Comparison of ENCODE assay signal across 8 cellular contexts in the genomic region with DNA sequence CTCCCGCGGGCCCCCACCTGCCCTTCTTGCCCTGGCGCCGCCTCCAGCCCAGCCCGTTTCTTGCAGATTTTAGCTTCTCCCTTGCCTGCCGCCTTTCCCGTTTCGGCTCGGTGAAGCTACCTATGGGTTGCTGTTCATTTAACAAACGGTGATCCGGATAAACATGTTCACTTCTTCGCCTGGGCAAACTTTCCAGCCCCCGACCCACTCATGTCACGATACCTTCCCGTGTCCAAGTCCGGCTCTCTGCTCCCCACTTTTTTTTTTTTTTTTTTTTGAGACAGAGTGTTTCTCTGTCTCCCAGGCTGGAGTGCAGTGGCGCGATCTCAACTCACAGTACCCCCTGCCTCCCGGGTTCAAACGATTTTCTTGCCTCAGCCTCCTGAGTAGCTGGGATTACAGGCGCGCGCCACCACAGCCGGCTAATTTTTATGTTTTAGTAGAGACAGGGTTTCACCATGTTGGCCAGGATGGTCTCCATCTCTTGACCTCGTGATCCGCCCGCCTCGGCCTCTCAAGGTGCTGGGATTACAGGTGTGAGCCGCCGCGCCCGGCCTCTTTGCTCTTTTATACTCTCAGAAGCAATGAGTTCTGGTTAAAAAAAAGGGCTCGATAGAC. TPM values are rescaled to one million over a fixed set of nuclear protein-coding genes. Genes with fewer than 3 reads are reported as not detected.
DNase-seq lines count a peak whose midpoint lies in the region; ATAC-seq, FAIRE-seq and TF ChIP-seq lines count a peak whose summit lies in the region.

No MANE protein-coding gene starts in this region.

- POLR2A ChIA-PET in AG04449 (lab: Yijun Ruan, JAX) = interaction anchor here (1.2 to 1.6 kb wide), 8 partner anchors 25 to 296 kb away, joined by 3 to 7 read pairs (median 4); no protein-coding TSS in a partner anchor

- H3K36me3 Mint-ChIP-seq in naive B cell = no peaks in the 10 kb centered on the region

- no peaks in the 10 kb centered on the region for H3K9me3 ChIP-seq in duodenal mucosa (ENCODE audit: control insufficient read depth in 1 of 2, low read length in 2 of 2)

- peak overlapping the region; percentile 77 to 98 for H3K9ac ChIP-seq in duodenal mucosa (ENCODE audit: low read depth in 1 of 2, low read length in 2 of 2)

- peak overlapping the region; percentile 96 to 99 (median 98) for H3K27ac Mint-ChIP-seq in naive B cell

- peak overlapping the region; percentile 84 to 96 (median 92) for H3K4me3 Mint-ChIP-seq in naive B cell

- no peaks in the 10 kb centered on the region for H3K36me3 ChIP-seq in duodenal mucosa (ENCODE audit: control insufficient read depth in 1 of 2, insufficient read depth in 2 of 2, low read length in 2 of 2)

- DNase-seq in AG04449 (ENCODE audit: low read depth, low spot score) (no peak), LNCaP clone FGC (ENCODE audit: low read depth) (peak; percentile 67), naive B cell (no peak), frontal cortex (ENCODE audit: low spot score in 2 of 2) (no peak), GM12891 (ENCODE audit: insufficient read length, low spot score) (no peak)

- no peak for TF ChIP-seq POLR2A in GM12891 (IDR thresholded peaks at IDR 0.05; ENCODE audit: low read depth, low read length)

- peak overlapping the region; percentile 74 for H3K27ac ChIP-seq in duodenal mucosa (ENCODE audit: low read depth, low read length)

- H3K27me3 ChIP-seq in duodenal mucosa (ENCODE audit: control insufficient read depth in 1 of 2, insufficient read depth in 2 of 2, low read length in 2 of 2) = no peaks in the 10 kb centered on the region

- H3K4me1 ChIP-seq in duodenal mucosa (ENCODE audit: control insufficient read depth in 1 of 2, insufficient read depth in 2 of 2, low read length in 2 of 2) = peaks cover 12 to 19% of the 10 kb centered on the region in 2 donors

- H3K4me3 ChIP-seq in AG04449 (ENCODE audit: low read depth, low read length) (peak overlapping the region; percentile 69), LNCaP clone FGC (ENCODE audit: low read depth, low read length) (peak overlapping the region; percentile 62), duodenal mucosa (ENCODE audit: low read depth in 1 of 2, low read length in 2 of 2) (peak overlapping the region; percentile 82 to 84)

- TF ChIP-seq CTCF in AG04449 (IDR thresholded peaks at IDR 0.05; ENCODE audit: insufficient read depth, low read length, missing control alignments) (no peak), LNCaP clone FGC (IDR thresholded peaks at IDR 0.05; ENCODE audit: control insufficient read depth, extremely low read depth, insufficient read depth) (0 out of 2 replicates have a peak, but pooled peaks have one; percentile 8)

- no peaks in the 10 kb centered on the region for H3K27me3 Mint-ChIP-seq in naive B cell

- no peak for ATAC-seq in naive B cell (ENCODE audit: low read depth in 2 of 2)
- no peak for ATAC-seq in HG03565 (IDR thresholded peaks at IDR 0.05; ENCODE audit: unreplicated experiment)
- ATAC-seq in HG03460 (IDR thresholded peaks at IDR 0.05; ENCODE audit: unreplicated experiment) = no peak

- no peaks in the 10 kb centered on the region for H3K9me3 Mint-ChIP-seq in naive B cell

- CTCF ChIA-PET in AG04449 (lab: Yijun Ruan, JAX) = interaction anchor here (0.7 to 6.0 kb wide), 5 partner anchors 15 to 304 kb away, joined by 3 to 31 read pairs (median 3); no protein-coding TSS in a partner anchor

- FAIRE-seq in frontal cortex (lab: Jason Lieb, UNC) (no peak), GM12891 (lab: Jason Lieb, UNC) (no peak)

- H3K4me1 Mint-ChIP-seq in naive B cell = peaks cover 17 to 27% (median 18%) of the 10 kb centered on the region in 3 donors

TF ChIP-seq in GM12891, 5 proteins besides CTCF, POLR2A, EP300 and RAD21:
- no peak for TF ChIP-seq POLR2AphosphoS5 (IDR thresholded peaks at IDR 0.05; ENCODE audit: low read depth, low read length)
- TF ChIP-seq SPI1 (IDR thresholded peaks at IDR 0.05; ENCODE audit: low read depth, low read length) = no peak
- TF ChIP-seq TAF1 (IDR thresholded peaks at IDR 0.05; ENCODE audit: low read depth, low read length) = no peak
- no peak for TF ChIP-seq POU2F2 (IDR thresholded peaks at IDR 0.05; ENCODE audit: low read depth, low read length)
- no peak for TF ChIP-seq PAX5 (IDR thresholded peaks at IDR 0.05; ENCODE audit: insufficient read depth, low read length, severe bottlenecking)

RNA-seq across cellular contexts. Expression of gene ZNF438, which starts 1.0 kb away (rescaled TPM):
- polyA plus RNA-seq in naive B cell (ENCODE audit: low read depth in 6 of 6) = 1 to 10 TPM; 2.6 to 5.9 (median 3.4) TPM
- 2.9 TPM for total RNA-seq in frontal cortex
- polyA plus RNA-seq in GM12891 (2012; ENCODE audit: low read depth, missing spikeins) = 0.77 TPM
